Comparison of ENCODE assay signal across 21 cellular contexts in genomic region chr17:77942111-77942988, GRCh38. TPM values are rescaled to one million over a fixed set of nuclear protein-coding genes. Genes with fewer than 3 reads are reported as not detected.
DNase-seq lines count a peak whose midpoint lies in the region; ATAC-seq and TF ChIP-seq lines count a peak whose summit lies in the region.
"Had no signal": no experiment of that assay in that cellular context is flagged by ENCODE, and none has a peak within 500 bp of the region (broad histone marks: within the 10 kb centered on the region; RNA-seq: fewer than 3 reads in every experiment).

No MANE protein-coding gene starts in this region.

- no peak overlapping the region for H3K4me3 ChIP-seq in spleen
- H3K4me3 ChIP-seq: adrenal gland, left lung, SK-N-MC, thyroid gland had no signal

- peaks cover 0 to 7% of the 10 kb centered on the region in 2 donors for H3K27me3 Mint-ChIP-seq in T-cell

- intact Hi-C loops in left cardiac atrium (cut with DNase I) (no loop called here), spleen (cut with DNase I; ENCODE audit: low total_unique reads) (no loop called here)

- DNase-seq in C1 segment of cervical spinal cord (lab: John Stamatoyannopoulos, UW) (peak in 12 of 14 donors; percentile 20 to 88 (median 76)), left cardiac atrium (peak; percentile 41), occipital lobe (lab: John Stamatoyannopoulos, UW) (peak; percentile 74), spleen (no peak), SIG-M5 (lab: John Stamatoyannopoulos, UW) (no peak), T-cell (no peak)
- DNase-seq: activated CD4-positive, alpha-beta T cell treated with anti-CD3 and anti-CD28 coated beads for 4 hours; activated gamma-delta T cell; adrenal gland; CD4-positive, CD25-positive, alpha-beta regulatory T cell; DMS79; left lung; NCI-H1436; NCI-H774; PC-3; stimulated activated CD4-positive, alpha-beta T cell treated with anti-CD3 and anti-CD28 coated beads, Interleukin-12 subunit alpha, Interleukin-12 subunit beta, amount 100 ng/mL, for 4 hours; thyroid gland had no signal

- no peak for TF ChIP-seq POLR2A in spleen (IDR thresholded peaks at IDR 0.05)

- H3K4me3 Mint-ChIP-seq in T-cell: no peak overlapping the region
- H3K4me3 Mint-ChIP-seq: CD4-positive, CD25-positive, alpha-beta regulatory T cell had no signal

- H3K27ac ChIP-seq in angular gyrus (ENCODE audit: low read depth, low read length): peak overlapping the region; percentile 98
- H3K27ac ChIP-seq in spleen: no peak overlapping the region
- H3K27ac ChIP-seq: adrenal gland, left lung, parathyroid adenoma, SK-N-MC, thyroid gland had no signal

- no peaks in the 10 kb centered on the region for H3K36me3 Mint-ChIP-seq in T-cell
- H3K36me3 Mint-ChIP-seq: CD4-positive, CD25-positive, alpha-beta regulatory T cell had no signal

- 83 to 91% (median 86%) methylated on average over 11 of the region's 11 CpGs for WGBS in spleen, 5 donors

- no peaks in the 10 kb centered on the region for H3K4me1 Mint-ChIP-seq in T-cell

- no peaks in the 10 kb centered on the region for H3K9me3 Mint-ChIP-seq in T-cell

- CTCF ChIA-PET in T-cell (lab: Charles Lee): no interaction called here

- H3K27me3 ChIP-seq in spleen (replicated peaks in 1 of 7): peaks cover 0 to 49% (median 0%) of the 10 kb centered on the region in 7 donors
- H3K27me3 ChIP-seq: adrenal gland, thyroid gland had no signal

- ATAC-seq in left cardiac atrium (peak in 1 of 2 donors; percentile 68), HG02840 (IDR thresholded peaks at IDR 0.05; ENCODE audit: low FRiP score, unreplicated experiment) (no peak), T-cell (replicated peaks in 1 of 4) (no peak)
- ATAC-seq: left lung, PC-3 had no signal

- no peak overlapping the region for H3K27ac Mint-ChIP-seq in T-cell
- H3K27ac Mint-ChIP-seq: CD4-positive, CD25-positive, alpha-beta regulatory T cell had no signal

- no peaks in the 10 kb centered on the region for H3K36me3 ChIP-seq in spleen
- H3K36me3 ChIP-seq: adrenal gland, left lung, thyroid gland had no signal

- no peaks in the 10 kb centered on the region for H3K9me3 ChIP-seq in spleen
- H3K9me3 ChIP-seq: adrenal gland, left lung, thyroid gland had no signal

- H3K4me1 ChIP-seq in spleen: peaks cover 0 to 7% (median 0%) of the 10 kb centered on the region in 6 donors
- H3K4me1 ChIP-seq: adrenal gland, left lung, parathyroid adenoma, thyroid gland had no signal

- POLR2A ChIA-PET in T-cell (lab: Charles Lee): no interaction called here

- no peak for TF ChIP-seq CTCF in spleen (IDR thresholded peaks at IDR 0.05 in 8 of 11, conservative IDR thresholded peaks at IDR 0.05 in 3 of 11)

RNA-seq across cellular contexts. Expression of gene TNRC6C, which starts 16.2 kb away (rescaled TPM):
- 10 to 100 TPM; 21.1 to 24.5 TPM for total RNA-seq in left cardiac atrium
- total RNA-seq in occipital lobe: 23.9 TPM
- 10 to 100 TPM; 15.1 to 37.0 (median 30.5) TPM for total RNA-seq in spleen
- polyA plus RNA-seq in spleen: 1 to 10 TPM; 1.7 to 4.5 (median 2.8) TPM
- total RNA-seq in T-cell: 100 to 1,000 TPM in 1 of 5 donors, 10 to 100 TPM in 4; 87.1 to 116 (median 94.3) TPM

Comparison
In these comparisons a context has a peak if more than half of its experiments do, and no peak if none do; other contexts are left out.
1. DNase-seq: peak in C1 segment of cervical spinal cord (12 of 14), left cardiac atrium (single experiment) and occipital lobe (single experiment); none in spleen (single experiment), SIG-M5 (single experiment) and T-cell (0 of 34).